ENCODE assay signal across 28 cellular contexts in genomic region chr14:33393155-33393894, GRCh38.
DNase-seq lines count a peak whose midpoint lies in the region; ATAC-seq, FAIRE-seq and TF ChIP-seq lines count a peak whose summit lies in the region.
"Had no signal": no experiment of that assay in that cellular context is flagged by ENCODE, and none has a peak within 500 bp of the region (broad histone marks: within the 10 kb centered on the region; RNA-seq: fewer than 3 reads in every experiment).

No MANE protein-coding gene starts in this region.

- in situ Hi-C loops in astrocyte of the spinal cord (cut with HindIII; ENCODE audit: low sequenced_read_pairs), result no loop called here

- no peaks in the 10 kb centered on the region for H3K27me3 Mint-ChIP-seq in activated CD8-positive, alpha-beta T cell treated with anti-CD3 and anti-CD28 coated beads, Interleukin-2, amount 10 ng/mL, durations not matched to agents 7 days and 5 days (ENCODE audit: low read depth)
- H3K27me3 Mint-ChIP-seq: activated CD4-positive, alpha-beta memory T cell treated with anti-CD3 and anti-CD28 coated beads for 36 hours; activated naive CD4-positive, alpha-beta T cell treated with anti-CD3 and anti-CD28 coated beads, Interleukin-2, amount 10 ng/mL, durations not matched to agents 7 days and 5 days; stimulated activated naive B cell treated with anti-CD40 and anti-IgM and Interleukin-4, amounts not matched to agents 10 μg/mL and 1 μg/mL and 100 μg/mL, for 72 hours had no signal

- no peak overlapping the region for H3K27ac ChIP-seq in kidney (ENCODE audit: low read depth in 2 of 2, low read length in 2 of 2)
- H3K27ac ChIP-seq: esophagus muscularis mucosa, neutrophil, prostate gland, sigmoid colon, SJSA1 had no signal

- no peak for FAIRE-seq in kidney (lab: Jason Lieb, UNC)
- FAIRE-seq: GM18507, K562 had no signal

- TF ChIP-seq CTCF in astrocyte of the spinal cord (IDR thresholded peaks at IDR 0.05; ENCODE audit: low read depth, low read length) (no peak), kidney (IDR thresholded peaks at IDR 0.05; ENCODE audit: borderline replicate concordance, extremely low read depth, insufficient read depth) (no peak)

- no peaks in the 10 kb centered on the region for H3K4me1 ChIP-seq in kidney (ENCODE audit: control insufficient read depth in 1 of 2, insufficient read depth in 1 of 2, low read depth in 1 of 2, low read length in 2 of 2)
- H3K4me1 ChIP-seq: esophagus muscularis mucosa, prostate gland, sigmoid colon, SJSA1 had no signal

- ATAC-seq in activated CD8-positive, alpha-beta T cell treated with anti-CD3 and anti-CD28 coated beads, Interleukin-2, amount 10 ng/mL, durations not matched to agents 7 days and 5 days, result no peak
- ATAC-seq: activated CD4-positive, CD25-positive, alpha-beta regulatory T cell treated with anti-CD3 and anti-CD28 coated beads, Interleukin-2, amount 50 U/mL, for 24 hours; K562; stimulated activated naive B cell treated with anti-CD40 and anti-IgM and Interleukin-4, amounts not matched to agents 10 μg/mL and 1 μg/mL and 100 μg/mL, for 72 hours had no signal

- CTCF ChIA-PET in activated CD8-positive, alpha-beta T cell treated with anti-CD3 and anti-CD28 coated beads, Interleukin-2, amount 10 ng/mL, durations not matched to agents 7 days and 5 days (lab: Charles Lee), result no interaction called here

- no peak overlapping the region for H3K27ac Mint-ChIP-seq in activated CD8-positive, alpha-beta T cell treated with anti-CD3 and anti-CD28 coated beads, Interleukin-2, amount 10 ng/mL, durations not matched to agents 7 days and 5 days
- H3K27ac Mint-ChIP-seq: activated CD4-positive, alpha-beta memory T cell treated with anti-CD3 and anti-CD28 coated beads for 36 hours; activated naive CD4-positive, alpha-beta T cell treated with anti-CD3 and anti-CD28 coated beads, Interleukin-2, amount 10 ng/mL, durations not matched to agents 7 days and 5 days; dendritic cell treated with granulocyte-macrophage colony-stimulating factor and Interleukin-4, amounts not matched to agents 40 ng/mL and 50 ng/mL, for 4 days; stimulated activated naive B cell treated with anti-CD40 and anti-IgM and Interleukin-4, amounts not matched to agents 10 μg/mL and 1 μg/mL and 100 μg/mL, for 72 hours had no signal

- intact Hi-C loops in kidney (cut with DNase I), result no loop called here

- no peak overlapping the region for H3K4me3 ChIP-seq in astrocyte of the spinal cord (ENCODE audit: low read depth, low read length)
- H3K4me3 ChIP-seq in skeletal muscle cell (ENCODE audit: low read depth, low read length), result no peak overlapping the region
- no peak overlapping the region for H3K4me3 ChIP-seq in kidney (ENCODE audit: low read length in 2 of 2)
- H3K4me3 ChIP-seq: esophagus muscularis mucosa, K562, prostate gland, sigmoid colon, SJSA1 had no signal

- H3K4me1 Mint-ChIP-seq in activated CD8-positive, alpha-beta T cell treated with anti-CD3 and anti-CD28 coated beads, Interleukin-2, amount 10 ng/mL, durations not matched to agents 7 days and 5 days (ENCODE audit: low read depth), result no peaks in the 10 kb centered on the region
- H3K4me1 Mint-ChIP-seq: activated naive CD4-positive, alpha-beta T cell treated with anti-CD3 and anti-CD28 coated beads, Interleukin-2, amount 10 ng/mL, durations not matched to agents 7 days and 5 days; stimulated activated naive B cell treated with anti-CD40 and anti-IgM and Interleukin-4, amounts not matched to agents 10 μg/mL and 1 μg/mL and 100 μg/mL, for 72 hours had no signal

- H3K9me3 Mint-ChIP-seq in activated CD8-positive, alpha-beta T cell treated with anti-CD3 and anti-CD28 coated beads, Interleukin-2, amount 10 ng/mL, durations not matched to agents 7 days and 5 days (ENCODE audit: insufficient read depth), result no peaks in the 10 kb centered on the region
- H3K9me3 Mint-ChIP-seq: activated CD4-positive, alpha-beta memory T cell treated with anti-CD3 and anti-CD28 coated beads for 36 hours; activated naive CD4-positive, alpha-beta T cell treated with anti-CD3 and anti-CD28 coated beads, Interleukin-2, amount 10 ng/mL, durations not matched to agents 7 days and 5 days; dendritic cell treated with granulocyte-macrophage colony-stimulating factor and Interleukin-4, amounts not matched to agents 40 ng/mL and 50 ng/mL, for 4 days; H9; stimulated activated naive B cell treated with anti-CD40 and anti-IgM and Interleukin-4, amounts not matched to agents 10 μg/mL and 1 μg/mL and 100 μg/mL, for 72 hours had no signal

- no peak overlapping the region for H3K9ac ChIP-seq in kidney (ENCODE audit: low read length in 2 of 2)

- no peaks in the 10 kb centered on the region for H3K9me3 ChIP-seq in kidney (ENCODE audit: control insufficient read depth in 1 of 2, low read length in 2 of 2)
- H3K9me3 ChIP-seq: BE2C, esophagus muscularis mucosa, neutrophil, prostate gland, sigmoid colon, SJSA1 had no signal

- H3K4me3 Mint-ChIP-seq in activated CD8-positive, alpha-beta T cell treated with anti-CD3 and anti-CD28 coated beads, Interleukin-2, amount 10 ng/mL, durations not matched to agents 7 days and 5 days, result no peak overlapping the region
- H3K4me3 Mint-ChIP-seq: activated CD4-positive, alpha-beta memory T cell treated with anti-CD3 and anti-CD28 coated beads for 36 hours; activated naive CD4-positive, alpha-beta T cell treated with anti-CD3 and anti-CD28 coated beads, Interleukin-2, amount 10 ng/mL, durations not matched to agents 7 days and 5 days; dendritic cell treated with granulocyte-macrophage colony-stimulating factor and Interleukin-4, amounts not matched to agents 40 ng/mL and 50 ng/mL, for 4 days; H9; stimulated activated naive B cell treated with anti-CD40 and anti-IgM and Interleukin-4, amounts not matched to agents 10 μg/mL and 1 μg/mL and 100 μg/mL, for 72 hours had no signal

- no peaks in the 10 kb centered on the region for H3K36me3 ChIP-seq in kidney (ENCODE audit: control insufficient read depth in 1 of 2, insufficient read depth in 2 of 2, low read length in 2 of 2)
- H3K36me3 ChIP-seq: BE2C, esophagus muscularis mucosa, neutrophil, prostate gland, sigmoid colon, SJSA1 had no signal

- POLR2A ChIA-PET in activated CD8-positive, alpha-beta T cell treated with anti-CD3 and anti-CD28 coated beads, Interleukin-2, amount 10 ng/mL, durations not matched to agents 7 days and 5 days (lab: Charles Lee), result no interaction called here

- peak; percentile 9 for DNase-seq in NCI-H2227 (lab: John Stamatoyannopoulos, UW; ENCODE audit: unreplicated experiment)
- no peak for DNase-seq in NCI-H2227 treated with DMSO at 0.1 percent for 48 hours (lab: John Stamatoyannopoulos, UW)
- DNase-seq in NCI-H2171 treated with DMSO at 0.1 percent for 48 hours (lab: John Stamatoyannopoulos, UW), result peak; percentile 70
- peak; percentile 22 for DNase-seq in astrocyte of the spinal cord (ENCODE audit: low read depth, low spot score)
- peak; percentile 63 for DNase-seq in skeletal muscle cell (ENCODE audit: low read depth)
- DNase-seq in NCI-H1048 (lab: John Stamatoyannopoulos, UW), result no peak
- DNase-seq in kidney, result no peak
- no peak for DNase-seq in activated CD8-positive, alpha-beta T cell treated with anti-CD3 and anti-CD28 coated beads, Interleukin-2, amount 10 ng/mL, durations not matched to agents 7 days and 5 days
- DNase-seq: activated CD4-positive, alpha-beta memory T cell treated with anti-CD3 and anti-CD28 coated beads for 36 hours; activated CD8-positive, alpha-beta memory T cell treated with anti-CD3 and anti-CD28 coated beads, Interleukin-2, amount 50 U/mL, for 48 hours; activated naive CD4-positive, alpha-beta T cell treated with anti-CD3 and anti-CD28 coated beads, Interleukin-2, amount 10 ng/mL, durations not matched to agents 7 days and 5 days; BE2C; DND-41; foreskin melanocyte; H9; NCI-H446; NK-92 treated with Interleukin-12 subunit alpha and Interleukin-12 subunit beta, amount 100 ng/mL, for 24 hours; sigmoid colon; stimulated activated CD4-positive, alpha-beta T cell treated with anti-CD3 and anti-CD28 coated beads, Interleukin-15, amount 100 ng/mL, for 24 hours; stimulated activated naive B cell treated with anti-CD40 and anti-IgM and Interleukin-4, amounts not matched to agents 10 μg/mL and 1 μg/mL and 100 μg/mL, for 72 hours had no signal

- H3K36me3 Mint-ChIP-seq in activated CD8-positive, alpha-beta T cell treated with anti-CD3 and anti-CD28 coated beads, Interleukin-2, amount 10 ng/mL, durations not matched to agents 7 days and 5 days (ENCODE audit: low read depth), result no peaks in the 10 kb centered on the region
- H3K36me3 Mint-ChIP-seq: activated CD4-positive, alpha-beta memory T cell treated with anti-CD3 and anti-CD28 coated beads for 36 hours; activated naive CD4-positive, alpha-beta T cell treated with anti-CD3 and anti-CD28 coated beads, Interleukin-2, amount 10 ng/mL, durations not matched to agents 7 days and 5 days; stimulated activated naive B cell treated with anti-CD40 and anti-IgM and Interleukin-4, amounts not matched to agents 10 μg/mL and 1 μg/mL and 100 μg/mL, for 72 hours had no signal

Comparison
In these comparisons a context has a peak if more than half of its experiments do, and no peak if none do; other contexts are left out.
1. DNase-seq: peak in NCI-H2227 (single experiment), NCI-H2171 treated with DMSO at 0.1 percent for 48 hours (single experiment), astrocyte of the spinal cord (single experiment) and skeletal muscle cell (single experiment); none in NCI-H2227 treated with DMSO at 0.1 percent for 48 hours (single experiment), NCI-H1048 (single experiment), kidney (single experiment) and activated CD8-positive, alpha-beta T cell treated with anti-CD3 and anti-CD28 coated beads, Interleukin-2, amount 10 ng/mL, durations not matched to agents 7 days and 5 days (single experiment).